9 cellular contexts compared by ENCODE assay signal in the genomic region with DNA sequence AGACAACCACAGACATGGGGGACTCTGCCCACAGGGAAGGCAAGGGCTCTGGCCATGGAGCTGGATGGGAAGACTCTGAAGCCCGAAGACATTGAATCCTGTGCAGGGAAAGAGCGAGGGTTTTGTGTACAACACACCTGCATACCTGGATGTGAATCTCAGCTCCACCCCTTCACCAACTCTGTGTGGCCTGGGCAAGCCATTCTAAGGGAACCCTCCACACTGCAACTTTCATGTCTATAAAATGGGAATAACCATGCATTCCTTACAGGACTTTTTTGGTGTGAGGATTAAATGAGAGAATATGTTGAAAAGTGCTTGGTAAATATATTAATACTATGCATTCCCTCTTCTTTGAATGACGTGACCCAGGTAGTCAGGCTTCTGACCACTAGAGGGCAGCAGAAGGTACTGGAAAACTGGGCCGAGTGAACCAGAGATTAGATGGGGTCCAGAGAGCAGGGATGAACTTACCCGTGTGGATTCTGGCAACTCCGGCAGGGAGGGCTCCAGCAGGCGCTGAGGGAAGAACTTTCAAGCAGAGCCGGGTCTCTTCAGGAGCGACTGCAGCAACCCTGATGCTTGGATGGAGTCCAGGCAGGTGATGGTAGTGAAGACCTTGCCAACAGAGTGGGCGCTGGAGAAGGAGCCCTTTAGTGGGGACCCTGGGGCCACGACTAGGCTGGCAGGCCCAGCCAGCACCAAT. TPM values are rescaled to one million over a fixed set of nuclear protein-coding genes. Genes with fewer than 3 reads are reported as not detected.
DNase-seq lines count a peak whose midpoint lies in the region; ATAC-seq and TF ChIP-seq lines count a peak whose summit lies in the region.
"Had no signal": no experiment of that assay in that cellular context is flagged by ENCODE, and none has a peak within 500 bp of the region (broad histone marks: within the 10 kb centered on the region; RNA-seq: fewer than 3 reads in every experiment).

No MANE protein-coding gene starts in this region.

- DNase-seq in SIG-M5 treated with dmso at 0.1 percent for 504 hours (lab: John Stamatoyannopoulos, UW; ENCODE audit: unreplicated experiment) (peak; percentile 67), SIG-M5 (lab: John Stamatoyannopoulos, UW) (no peak), IMR-90 (peak; percentile 76), fibroblast of lung (ENCODE audit: low read depth in 2 of 2) (peak; percentile 48 to 81)
- DNase-seq in activated T-cell treated with anti-CD3 and anti-CD28 coated beads, Interleukin-2, amount 50 U/mL, for 4 hours = peak; percentile 52
- no peak for DNase-seq in natural killer cell treated with Interleukin-12 subunit alpha and Interleukin-12 subunit beta and Interleukin-15 and Interleukin-18, amount 100 ng/mL, for 72 hours (ENCODE audit: low spot score)
- peak; percentile 73 for DNase-seq in stimulated activated naive CD8-positive, alpha-beta T cell treated with anti-CD3 and anti-CD28 coated beads, Interleukin-15, Interleukin-2, amounts not matched to agents 100 U/mL and 50 U/mL, for 24 hours

- 5% methylated on average over 3 of the region's 11 CpGs; no CpG with 5 or more reads in 1 of the 2 experiments for WGBS in IMR-90 (ENCODE audit: extremely low coverage in 2 of 2, insufficient read length in 1 of 2), 2 experiments

- H2AK5ac ChIP-seq in IMR-90 (ENCODE audit: low read depth, low read length) = peak overlapping the region; percentile 47; the same call in 1 of the 2 replicates

- no peaks in the 10 kb centered on the region for H3K9me3 Mint-ChIP-seq in activated T-cell treated with anti-CD3 and anti-CD28 coated beads, Interleukin-2, amount 50 U/mL, for 4 hours
- no peaks in the 10 kb centered on the region for H3K9me3 Mint-ChIP-seq in natural killer cell treated with Interleukin-12 subunit alpha and Interleukin-12 subunit beta and Interleukin-15 and Interleukin-18, amount 100 ng/mL, for 72 hours

- H3K4me3 ChIP-seq in IMR-90 (ENCODE audit: insufficient read depth, low read depth, low read length) (no peak overlapping the region), OCI-LY3 (ENCODE audit: low read length) (peak overlapping the region; percentile 96), fibroblast of lung (replicated peaks in 1 of 4; ENCODE audit: control extremely low read depth in 1 of 4, insufficient read depth in 1 of 4, low read depth in 3 of 4, low read length in 4 of 4) (no peak overlapping the region)
- H3K4me3 ChIP-seq: BLaER1 treated with 17β-estradiol and CSF1 and Interleukin-3, amounts not matched to agents 10 nM and 100 nM had no signal

- ATAC-seq in IMR-90 (ENCODE audit: low read depth) = peak; percentile 89
- ATAC-seq in activated T-cell treated with anti-CD3 and anti-CD28 coated beads, Interleukin-2, amount 50 U/mL, for 4 hours = peak; percentile 74 to 76
- peak; percentile 51 to 64 for ATAC-seq in natural killer cell treated with Interleukin-12 subunit alpha and Interleukin-12 subunit beta and Interleukin-15 and Interleukin-18, amount 100 ng/mL, for 72 hours
- ATAC-seq in stimulated activated naive CD8-positive, alpha-beta T cell treated with anti-CD3 and anti-CD28 coated beads, Interleukin-15, Interleukin-2, amounts not matched to agents 100 U/mL and 50 U/mL, for 24 hours = peak; percentile 57

- H3K4me1 Mint-ChIP-seq in activated T-cell treated with anti-CD3 and anti-CD28 coated beads, Interleukin-2, amount 50 U/mL, for 4 hours (ENCODE audit: low read depth) = no peaks in the 10 kb centered on the region
- peaks cover 0 to 3% of the 10 kb centered on the region in 2 donors for H3K4me1 Mint-ChIP-seq in natural killer cell treated with Interleukin-12 subunit alpha and Interleukin-12 subunit beta and Interleukin-15 and Interleukin-18, amount 100 ng/mL, for 72 hours (ENCODE audit: low read depth in 2 of 2)

- peak; percentile 94 for TF ChIP-seq CTCF in IMR-90 (conservative IDR thresholded peaks at IDR 0.05; ENCODE audit: low read depth, low read length)
- peak; percentile 99 for TF ChIP-seq CTCF in OCI-LY3 (IDR thresholded peaks at IDR 0.05; ENCODE audit: low read depth, low read length)
- TF ChIP-seq CTCF in fibroblast of lung (conservative IDR thresholded peaks at IDR 0.05 in 1 of 2, IDR thresholded peaks at IDR 0.05 in 1 of 2; ENCODE audit: low read depth in 1 of 2, low read length in 2 of 2) = peak; percentile 72 to 91

- H3K36me3 Mint-ChIP-seq in activated T-cell treated with anti-CD3 and anti-CD28 coated beads, Interleukin-2, amount 50 U/mL, for 4 hours (ENCODE audit: insufficient read depth) = peaks cover 13% of the 10 kb centered on the region
- H3K36me3 Mint-ChIP-seq in natural killer cell treated with Interleukin-12 subunit alpha and Interleukin-12 subunit beta and Interleukin-15 and Interleukin-18, amount 100 ng/mL, for 72 hours = no peaks in the 10 kb centered on the region

- H3K4me3 Mint-ChIP-seq in activated T-cell treated with anti-CD3 and anti-CD28 coated beads, Interleukin-2, amount 50 U/mL, for 4 hours = no peak overlapping the region
- no peak overlapping the region for H3K4me3 Mint-ChIP-seq in natural killer cell treated with Interleukin-12 subunit alpha and Interleukin-12 subunit beta and Interleukin-15 and Interleukin-18, amount 100 ng/mL, for 72 hours

- H3K4me2 ChIP-seq in IMR-90 (ENCODE audit: low read depth, low read length) (no peak overlapping the region), OCI-LY3 (ENCODE audit: low read length) (peak overlapping the region; percentile 89), fibroblast of lung (ENCODE audit: extremely low read depth, insufficient read depth, low read length) (no peak overlapping the region)
- H3K4me2 ChIP-seq: BLaER1 treated with 17β-estradiol and CSF1 and Interleukin-3, amounts not matched to agents 10 nM and 100 nM had no signal

- H2BK5ac ChIP-seq in IMR-90 (ENCODE audit: low read depth, low read length, poor library complexity, severe bottlenecking) = no peak overlapping the region

- no peaks in the 10 kb centered on the region for H3K79me1 ChIP-seq in IMR-90 (ENCODE audit: low read depth in 1 of 2, low read length in 2 of 2)

- POLR2A ChIA-PET in IMR-90 (lab: Charles Lee; ENCODE audit: unreplicated experiment) = no interaction called here

- CTCF ChIA-PET in IMR-90 (lab: Yijun Ruan, JAX) = no interaction called here

- no peak overlapping the region for H3K14ac ChIP-seq in IMR-90 (replicated peaks; ENCODE audit: low read depth, low read length)

- no peak overlapping the region for H3K27ac Mint-ChIP-seq in natural killer cell treated with Interleukin-12 subunit alpha and Interleukin-12 subunit beta and Interleukin-15 and Interleukin-18, amount 100 ng/mL, for 72 hours

- no peak overlapping the region for H3K9ac ChIP-seq in IMR-90 (ENCODE audit: low read depth, low read length)
- peak overlapping the region; percentile 97 for H3K9ac ChIP-seq in OCI-LY3 (ENCODE audit: low read length)
- no peak overlapping the region for H3K9ac ChIP-seq in fibroblast of lung (ENCODE audit: insufficient read depth, low read length)
- H3K9ac ChIP-seq: BLaER1 treated with 17β-estradiol and CSF1 and Interleukin-3, amounts not matched to agents 10 nM and 100 nM had no signal

- no peak overlapping the region for H2BK20ac ChIP-seq in IMR-90 (ENCODE audit: low read depth, low read length)

- BruUV-seq in IMR-90 (replicated peaks; lab: Mats Ljungman, UMichigan) = no TSS peak

- no peaks in the 10 kb centered on the region for H4K20me1 ChIP-seq in IMR-90 (ENCODE audit: insufficient read depth, low read length)
- no peaks in the 10 kb centered on the region for H4K20me1 ChIP-seq in OCI-LY3 (ENCODE audit: insufficient read depth, low read length)
- no peaks in the 10 kb centered on the region for H4K20me1 ChIP-seq in fibroblast of lung (ENCODE audit: control insufficient read depth, extremely low read depth, insufficient read depth, low read length)

- no peak overlapping the region for H4K8ac ChIP-seq in IMR-90 (ENCODE audit: low read depth in 2 of 2, low read length in 2 of 2)

- H3K36me3 ChIP-seq in IMR-90 (ENCODE audit: control insufficient read depth, insufficient read depth, low read length) (peaks cover 12% of the 10 kb centered on the region), OCI-LY3 (replicated peaks; ENCODE audit: low read depth, low read length) (peaks cover 30% of the 10 kb centered on the region), fibroblast of lung (ENCODE audit: control insufficient read depth, insufficient read depth, low read length) (peaks cover 3% of the 10 kb centered on the region)

- H3K27me3 Mint-ChIP-seq in activated T-cell treated with anti-CD3 and anti-CD28 coated beads, Interleukin-2, amount 50 U/mL, for 4 hours (ENCODE audit: low read depth) = no peaks in the 10 kb centered on the region
- no peaks in the 10 kb centered on the region for H3K27me3 Mint-ChIP-seq in natural killer cell treated with Interleukin-12 subunit alpha and Interleukin-12 subunit beta and Interleukin-15 and Interleukin-18, amount 100 ng/mL, for 72 hours

- peak overlapping the region; percentile 87 for H2AK9ac ChIP-seq in IMR-90 (replicated peaks; ENCODE audit: low read depth, low read length, poor library complexity)

- H3K4me1 ChIP-seq in IMR-90 (ENCODE audit: control insufficient read depth, insufficient read depth, low read length) (peaks cover 2% of the 10 kb centered on the region; the same call in 1 of the 2 replicates), OCI-LY3 (ENCODE audit: low read length) (peaks cover 26% of the 10 kb centered on the region), fibroblast of lung (ENCODE audit: control insufficient read depth, extremely low read depth, insufficient read depth, low read length) (no peaks in the 10 kb centered on the region)

- H3K9me3 ChIP-seq in IMR-90 (ENCODE audit: control insufficient read depth, insufficient read depth, low read length) (no peaks in the 10 kb centered on the region), OCI-LY3 (ENCODE audit: insufficient read depth, low read length) (no peaks in the 10 kb centered on the region), fibroblast of lung (ENCODE audit: control insufficient read depth, insufficient read depth, low read depth, low read length) (no peaks in the 10 kb centered on the region)
- H3K9me3 ChIP-seq: BLaER1 treated with 17β-estradiol and CSF1 and Interleukin-3, amounts not matched to agents 10 nM and 100 nM had no signal

- in situ Hi-C loops in IMR-90 (cut with MboI; ENCODE audit: low sequenced_read_pairs) = loop anchor here (5.0 kb wide), 1 partner anchor 108 kb away; no protein-coding TSS in a partner anchor

- H3K56ac ChIP-seq in IMR-90 (ENCODE audit: extremely low read depth, insufficient read depth, low read length) = no peak overlapping the region

- no peak overlapping the region for H3K23ac ChIP-seq in IMR-90 (ENCODE audit: low read depth, low read length)

- H3K4ac ChIP-seq in IMR-90 (ENCODE audit: low read depth, low read length) = no peak overlapping the region

- H3K27me3 ChIP-seq in IMR-90 (ENCODE audit: control insufficient read depth, insufficient read depth, low read length) (0 out of 2 replicates have a peak, but pooled peaks cover 2% of the 10 kb centered on the region), OCI-LY3 (ENCODE audit: low read depth, low read length) (no peaks in the 10 kb centered on the region), fibroblast of lung (ENCODE audit: control insufficient read depth, insufficient read depth, low read length) (no peaks in the 10 kb centered on the region)
- H3K27me3 ChIP-seq: BLaER1 treated with 17β-estradiol and CSF1 and Interleukin-3, amounts not matched to agents 10 nM and 100 nM had no signal

- H4K91ac ChIP-seq in IMR-90 (ENCODE audit: insufficient read depth, low read depth, low read length) = no peak overlapping the region

- no peak overlapping the region for H2BK15ac ChIP-seq in IMR-90 (ENCODE audit: low read depth, low read length)

- dilution Hi-C loops in IMR-90 (cut with HindIII; ENCODE audit: low sequenced_read_pairs, unreplicated experiment) = no loop called here

- H3K9me1 ChIP-seq in IMR-90 (ENCODE audit: insufficient read depth, low read length) = no peaks in the 10 kb centered on the region; the same call in 1 of the 2 replicates

- H3K79me2 ChIP-seq in OCI-LY3 (ENCODE audit: low read length) (peaks cover 17% of the 10 kb centered on the region), fibroblast of lung (ENCODE audit: control insufficient read depth, insufficient read depth, low read length) (no peaks in the 10 kb centered on the region)

- no peak overlapping the region for H2BK120ac ChIP-seq in IMR-90 (ENCODE audit: low read depth, low read length)

- H2AFZ ChIP-seq in IMR-90 (replicated peaks; ENCODE audit: low read length, poor library complexity) = peak overlapping the region; percentile 54
- H2AFZ ChIP-seq in OCI-LY3 (ENCODE audit: low read depth, low read length) = no peak overlapping the region
- H2AFZ ChIP-seq in fibroblast of lung (ENCODE audit: low read length) = no peak overlapping the region

- H3K18ac ChIP-seq in IMR-90 (ENCODE audit: low read depth, low read length) = no peak overlapping the region

- TF ChIP-seq POLR2A in IMR-90 (IDR thresholded peaks at IDR 0.05; ENCODE audit: low read depth, low read length) = no peak

- TF ChIP-seq RAD21 in IMR-90 (IDR thresholded peaks at IDR 0.05; ENCODE audit: low read length) = peak; percentile 91

- intact Hi-C loops in IMR-90 (cut with micrococcal nuclease) = loop anchor here (1.0 to 5.0 kb wide), 2 partner anchors 110 to 128 kb away; no protein-coding TSS in a partner anchor

- H3K27ac ChIP-seq in IMR-90 (ENCODE audit: insufficient read depth, low read length) (no peak overlapping the region), OCI-LY3 (ENCODE audit: low read length) (peak overlapping the region; percentile 82), fibroblast of lung (ENCODE audit: insufficient read depth, low read length) (no peak overlapping the region)
- H3K27ac ChIP-seq: BLaER1 treated with 17β-estradiol and CSF1 and Interleukin-3, amounts not matched to agents 10 nM and 100 nM had no signal

- no peak overlapping the region for H4K5ac ChIP-seq in IMR-90 (ENCODE audit: low read depth, low read length)

RNA-seq across cellular contexts. Expression of a gene that starts 0.9 kb away (rescaled TPM):
- total RNA-seq in IMR-90 (2012; rRNA removed) = under 0.01 TPM in 1 of 2 replicates, not detected in the other
- polyA plus RNA-seq in IMR-90 (2012; rRNA removed) = 0.19 and 0.38 TPM in 2 replicates
- polyA plus RNA-seq in IMR-90 (2012; cell fraction: cytosol; rRNA removed) = 0.02 and 0.11 TPM in 2 replicates
- polyA plus RNA-seq in IMR-90 (2012; cell fraction: nucleus; rRNA removed; ENCODE audit: low replicate concordance) = 1.3 and 7.4 TPM in 2 replicates
- 1 to 10 TPM in 2 of 3 donors, under 1 TPM in 1; 0.87 to 1.4 (median 1.0) TPM for total RNA-seq in activated T-cell treated with anti-CD3 and anti-CD28 coated beads, Interleukin-2, amount 50 U/mL, for 4 hours
- 0.17 TPM in 1 of 2 replicates, not detected in the other for total RNA-seq in fibroblast of lung
- 0.06 and 0.12 TPM in 2 replicates for polyA plus RNA-seq in fibroblast of lung
- polyA plus RNA-seq in fibroblast of lung (2012) = 0.10 TPM in 1 of 2 replicates, not detected in the other
- polyA minus RNA-seq in fibroblast of lung (ENCODE audit: low replicate concordance) = not detected in 2 replicates
- total RNA-seq in natural killer cell treated with Interleukin-12 subunit alpha and Interleukin-12 subunit beta and Interleukin-15 and Interleukin-18, amount 100 ng/mL, for 72 hours = under 1 TPM; 0.84 to 0.98 TPM

RNA-seq across cellular contexts. Expression of a gene that starts 27.0 kb away (rescaled TPM):
- total RNA-seq in IMR-90 (2012; rRNA removed) (39.7 and 49.8 TPM in 2 replicates), fibroblast of lung (43.7 and 77.1 TPM in 2 replicates)
- polyA plus RNA-seq in IMR-90 (2012; rRNA removed) (57.3 and 75.4 TPM in 2 replicates), fibroblast of lung (56.9 and 63.1 TPM in 2 replicates)
- polyA plus RNA-seq in IMR-90 (2012; cell fraction: cytosol; rRNA removed) = 51.9 and 58.2 TPM in 2 replicates
- polyA plus RNA-seq in IMR-90 (2012; cell fraction: nucleus; rRNA removed; ENCODE audit: low replicate concordance) = 61.4 and 80.2 TPM in 2 replicates
- total RNA-seq in activated T-cell treated with anti-CD3 and anti-CD28 coated beads, Interleukin-2, amount 50 U/mL, for 4 hours = 10 to 100 TPM; 14.3 to 20.2 (median 17.5) TPM
- polyA plus RNA-seq in fibroblast of lung (2012) = 67.5 and 69.1 TPM in 2 replicates
- polyA minus RNA-seq in fibroblast of lung (ENCODE audit: low replicate concordance) = 149 and 172 TPM in 2 replicates
- total RNA-seq in natural killer cell treated with Interleukin-12 subunit alpha and Interleukin-12 subunit beta and Interleukin-15 and Interleukin-18, amount 100 ng/mL, for 72 hours = 10 to 100 TPM; 50.1 to 54.3 TPM

RNA-seq across cellular contexts. Expression of a gene that starts 54.2 kb away (rescaled TPM):
- total RNA-seq in IMR-90 (2012; rRNA removed) (87.3 and 114 TPM in 2 replicates), fibroblast of lung (41.9 and 47.7 TPM in 2 replicates)
- polyA plus RNA-seq in IMR-90 (2012; rRNA removed) (66.4 and 80.4 TPM in 2 replicates), fibroblast of lung (102 and 103 TPM in 2 replicates)
- 12.3 and 24.1 TPM in 2 replicates for polyA plus RNA-seq in IMR-90 (2012; cell fraction: cytosol; rRNA removed)
- polyA plus RNA-seq in IMR-90 (2012; cell fraction: nucleus; rRNA removed; ENCODE audit: low replicate concordance) = 11.6 and 52.0 TPM in 2 replicates
- 100 to 1,000 TPM; 144 to 160 (median 146) TPM for total RNA-seq in activated T-cell treated with anti-CD3 and anti-CD28 coated beads, Interleukin-2, amount 50 U/mL, for 4 hours
- 87.4 and 89.3 TPM in 2 replicates for polyA plus RNA-seq in fibroblast of lung (2012)
- 0.82 and 37.3 TPM in 2 replicates for polyA minus RNA-seq in fibroblast of lung (ENCODE audit: low replicate concordance)
- total RNA-seq in natural killer cell treated with Interleukin-12 subunit alpha and Interleukin-12 subunit beta and Interleukin-15 and Interleukin-18, amount 100 ng/mL, for 72 hours = 10 to 100 TPM; 81.5 to 89.5 TPM

Comparison
In these comparisons a context has a peak if more than half of its experiments do, and no peak if none do; other contexts are left out.
1. DNase-seq: peak in SIG-M5 treated with dmso at 0.1 percent for 504 hours (single experiment), IMR-90 (single experiment), activated T-cell treated with anti-CD3 and anti-CD28 coated beads, Interleukin-2, amount 50 U/mL, for 4 hours (single experiment), fibroblast of lung (2 of 2) and stimulated activated naive CD8-positive, alpha-beta T cell treated with anti-CD3 and anti-CD28 coated beads, Interleukin-15, Interleukin-2, amounts not matched to agents 100 U/mL and 50 U/mL, for 24 hours (single experiment); none in SIG-M5 (single experiment) and natural killer cell treated with Interleukin-12 subunit alpha and Interleukin-12 subunit beta and Interleukin-15 and Interleukin-18, amount 100 ng/mL, for 72 hours (single experiment).
2. Peak in every context shown above with its lines, with median percentiles within 50 percentile points of each other: ATAC-seq and CTCF ChIP-seq.